Comparison of ENCODE assay signal across 8 cellular contexts in genomic region chr7:2886900-2887299, GRCh38. TPM values are rescaled to one million over a fixed set of nuclear protein-coding genes. Genes with fewer than 3 reads are reported as not detected.
DNase-seq lines count a peak whose midpoint lies in the region; ATAC-seq and TF ChIP-seq lines count a peak whose summit lies in the region.

No MANE protein-coding gene starts in this region.

- TF ChIP-seq CTCF in endothelial cell (IDR thresholded peaks at IDR 0.05; ENCODE audit: unreplicated experiment), result peak; percentile 33
- peak; percentile 26 for TF ChIP-seq CTCF in mucosa of descending colon (IDR thresholded peaks at IDR 0.05)
- TF ChIP-seq CTCF in uterus (IDR thresholded peaks at IDR 0.05), result peak; percentile 34 to 64 (median 50)

- no peaks in the 10 kb centered on the region for H3K36me3 ChIP-seq in mucosa of descending colon (ENCODE audit: low read depth)
- H3K36me3 ChIP-seq in uterus, result no peaks in the 10 kb centered on the region

- no peak overlapping the region for H3K27ac ChIP-seq in uterus

- H3K9me3 Mint-ChIP-seq in endothelial cell (ENCODE audit: unreplicated experiment), result no peaks in the 10 kb centered on the region

- H3K4me3 ChIP-seq in mucosa of descending colon (no peak overlapping the region), uterus (no peak overlapping the region)

- no peak for TF ChIP-seq POLR2A in uterus (IDR thresholded peaks at IDR 0.05)

- no peaks in the 10 kb centered on the region for H3K36me3 Mint-ChIP-seq in endothelial cell (ENCODE audit: low read depth, unreplicated experiment)

- peaks cover 7% of the 10 kb centered on the region for H3K4me1 Mint-ChIP-seq in endothelial cell (ENCODE audit: unreplicated experiment)

- no peak overlapping the region for H3K27ac Mint-ChIP-seq in endothelial cell (ENCODE audit: unreplicated experiment)

- intact Hi-C loops in mucosa of descending colon (cut with DNase I, micrococcal nuclease) (no loop called here), uterus (cut with DNase I; ENCODE audit: low total_unique reads) (no loop called here)

- ATAC-seq in HG02678 (IDR thresholded peaks at IDR 0.05; ENCODE audit: unreplicated experiment), result peak; percentile 61
- peak; percentile 87 for ATAC-seq in mucosa of descending colon
- no peak for ATAC-seq in HG02840 (IDR thresholded peaks at IDR 0.05; ENCODE audit: low FRiP score, unreplicated experiment)

- DNase-seq in DMS 273 treated with DMSO at 0.1 percent for 48 hours (lab: John Stamatoyannopoulos, UW), result peak; percentile 62
- DNase-seq in NCI-H510A (lab: John Stamatoyannopoulos, UW), result peak; percentile 15
- peak; percentile 45 for DNase-seq in activated CD4-positive, alpha-beta T cell treated with anti-CD3 and anti-CD28 coated beads, Interleukin-2, amount 50 U/mL, for 1 hour
- DNase-seq in endothelial cell (ENCODE audit: low spot score), result peak; percentile 63
- DNase-seq in mucosa of descending colon, result peak in 2 of 3 donors; percentile 46 to 81
- no peak for DNase-seq in uterus

- H3K9me3 ChIP-seq in mucosa of descending colon (no peaks in the 10 kb centered on the region), uterus (no peaks in the 10 kb centered on the region)

- no peaks in the 10 kb centered on the region for H3K27me3 ChIP-seq in uterus

- no peak overlapping the region for H3K4me3 Mint-ChIP-seq in endothelial cell (ENCODE audit: unreplicated experiment)

- peaks cover 2% of the 10 kb centered on the region for H3K27me3 Mint-ChIP-seq in endothelial cell (ENCODE audit: unreplicated experiment)

- H3K4me1 ChIP-seq in mucosa of descending colon (ENCODE audit: low read depth), result peaks cover 11% of the 10 kb centered on the region
- H3K4me1 ChIP-seq in uterus, result no peaks in the 10 kb centered on the region

RNA-seq across cellular contexts. Expression of gene GNA12, which starts 42.8 kb away (rescaled TPM):
- total RNA-seq in endothelial cell (ENCODE audit: unreplicated experiment) (105 TPM), mucosa of descending colon (10 to 100 TPM; 21.7 to 57.7 (median 25.7) TPM), uterus (100 to 1,000 TPM in 1 of 4 donors, 10 to 100 TPM in 3; 20.5 to 109 (median 50.3) TPM)

Comparison
In these comparisons a context has a peak if more than half of its experiments do, and no peak if none do; other contexts are left out.
1. DNase-seq: peak in DMS 273 treated with DMSO at 0.1 percent for 48 hours (single experiment), NCI-H510A (single experiment), activated CD4-positive, alpha-beta T cell treated with anti-CD3 and anti-CD28 coated beads, Interleukin-2, amount 50 U/mL, for 1 hour (single experiment), endothelial cell (single experiment) and mucosa of descending colon (2 of 3); none in uterus (0 of 2).
2. Peak in every context shown above with its lines, with median percentiles within 50 percentile points of each other: CTCF ChIP-seq.